ENCODE assay signal across 1 cellular context in the genomic region with DNA sequence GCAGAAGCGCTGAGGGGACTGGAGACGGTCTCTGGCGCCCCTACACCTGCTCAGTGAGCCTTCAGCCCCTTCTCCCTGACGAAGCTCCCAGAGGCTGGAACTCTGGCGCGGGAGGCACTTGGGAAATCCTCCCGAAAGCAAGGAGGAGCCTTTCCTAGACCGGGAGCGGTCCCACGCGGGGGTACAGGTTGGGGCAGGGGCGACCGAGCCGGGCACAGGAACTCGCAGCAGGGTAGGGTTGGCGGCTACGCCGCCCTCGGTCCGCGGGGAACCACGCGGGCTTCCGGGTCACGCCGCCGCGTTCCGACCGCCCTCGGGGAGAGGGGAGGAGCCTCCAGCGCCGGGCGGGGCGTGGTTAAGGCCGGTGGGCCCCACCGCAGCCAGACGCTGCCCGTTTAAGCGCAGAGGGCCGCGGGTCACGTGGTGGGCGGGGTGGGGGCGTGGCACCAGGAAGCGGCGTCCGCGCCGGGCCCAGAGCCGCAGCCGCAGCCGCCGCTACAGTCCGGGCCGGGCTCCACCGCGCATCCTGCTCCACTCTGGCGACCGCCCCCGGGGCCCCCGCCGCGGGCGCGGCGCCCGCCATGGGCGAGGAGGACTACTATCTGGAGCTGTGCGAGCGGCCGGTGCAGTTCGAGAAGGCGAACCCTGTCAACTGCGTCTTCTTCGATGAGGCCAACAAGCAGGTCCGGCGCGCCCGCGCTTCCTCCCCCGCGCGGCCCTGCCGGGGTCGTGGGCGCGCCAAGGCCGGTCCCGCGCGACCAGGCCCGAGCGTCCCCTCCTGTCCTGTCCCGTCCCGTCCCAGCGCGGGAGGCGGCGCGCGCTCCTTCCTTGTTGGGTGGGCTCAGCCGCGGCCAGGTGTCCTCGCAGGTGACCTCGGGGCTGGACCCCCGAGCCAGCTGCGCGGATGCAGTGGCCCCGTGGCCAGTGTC.
TF ChIP-seq lines count a peak whose summit lies in the region.

Gene RMC1, plus strand, starts transcription at position 474 of the 929 bp plus-strand sequence. Its CDS starts 108 bp downstream, at position 582.

TF ChIP-seq in K562, 482 proteins besides CTCF, POLR2A, EP300 and RAD21 (continued from another document):
- TF ChIP-seq, protein P1, sequence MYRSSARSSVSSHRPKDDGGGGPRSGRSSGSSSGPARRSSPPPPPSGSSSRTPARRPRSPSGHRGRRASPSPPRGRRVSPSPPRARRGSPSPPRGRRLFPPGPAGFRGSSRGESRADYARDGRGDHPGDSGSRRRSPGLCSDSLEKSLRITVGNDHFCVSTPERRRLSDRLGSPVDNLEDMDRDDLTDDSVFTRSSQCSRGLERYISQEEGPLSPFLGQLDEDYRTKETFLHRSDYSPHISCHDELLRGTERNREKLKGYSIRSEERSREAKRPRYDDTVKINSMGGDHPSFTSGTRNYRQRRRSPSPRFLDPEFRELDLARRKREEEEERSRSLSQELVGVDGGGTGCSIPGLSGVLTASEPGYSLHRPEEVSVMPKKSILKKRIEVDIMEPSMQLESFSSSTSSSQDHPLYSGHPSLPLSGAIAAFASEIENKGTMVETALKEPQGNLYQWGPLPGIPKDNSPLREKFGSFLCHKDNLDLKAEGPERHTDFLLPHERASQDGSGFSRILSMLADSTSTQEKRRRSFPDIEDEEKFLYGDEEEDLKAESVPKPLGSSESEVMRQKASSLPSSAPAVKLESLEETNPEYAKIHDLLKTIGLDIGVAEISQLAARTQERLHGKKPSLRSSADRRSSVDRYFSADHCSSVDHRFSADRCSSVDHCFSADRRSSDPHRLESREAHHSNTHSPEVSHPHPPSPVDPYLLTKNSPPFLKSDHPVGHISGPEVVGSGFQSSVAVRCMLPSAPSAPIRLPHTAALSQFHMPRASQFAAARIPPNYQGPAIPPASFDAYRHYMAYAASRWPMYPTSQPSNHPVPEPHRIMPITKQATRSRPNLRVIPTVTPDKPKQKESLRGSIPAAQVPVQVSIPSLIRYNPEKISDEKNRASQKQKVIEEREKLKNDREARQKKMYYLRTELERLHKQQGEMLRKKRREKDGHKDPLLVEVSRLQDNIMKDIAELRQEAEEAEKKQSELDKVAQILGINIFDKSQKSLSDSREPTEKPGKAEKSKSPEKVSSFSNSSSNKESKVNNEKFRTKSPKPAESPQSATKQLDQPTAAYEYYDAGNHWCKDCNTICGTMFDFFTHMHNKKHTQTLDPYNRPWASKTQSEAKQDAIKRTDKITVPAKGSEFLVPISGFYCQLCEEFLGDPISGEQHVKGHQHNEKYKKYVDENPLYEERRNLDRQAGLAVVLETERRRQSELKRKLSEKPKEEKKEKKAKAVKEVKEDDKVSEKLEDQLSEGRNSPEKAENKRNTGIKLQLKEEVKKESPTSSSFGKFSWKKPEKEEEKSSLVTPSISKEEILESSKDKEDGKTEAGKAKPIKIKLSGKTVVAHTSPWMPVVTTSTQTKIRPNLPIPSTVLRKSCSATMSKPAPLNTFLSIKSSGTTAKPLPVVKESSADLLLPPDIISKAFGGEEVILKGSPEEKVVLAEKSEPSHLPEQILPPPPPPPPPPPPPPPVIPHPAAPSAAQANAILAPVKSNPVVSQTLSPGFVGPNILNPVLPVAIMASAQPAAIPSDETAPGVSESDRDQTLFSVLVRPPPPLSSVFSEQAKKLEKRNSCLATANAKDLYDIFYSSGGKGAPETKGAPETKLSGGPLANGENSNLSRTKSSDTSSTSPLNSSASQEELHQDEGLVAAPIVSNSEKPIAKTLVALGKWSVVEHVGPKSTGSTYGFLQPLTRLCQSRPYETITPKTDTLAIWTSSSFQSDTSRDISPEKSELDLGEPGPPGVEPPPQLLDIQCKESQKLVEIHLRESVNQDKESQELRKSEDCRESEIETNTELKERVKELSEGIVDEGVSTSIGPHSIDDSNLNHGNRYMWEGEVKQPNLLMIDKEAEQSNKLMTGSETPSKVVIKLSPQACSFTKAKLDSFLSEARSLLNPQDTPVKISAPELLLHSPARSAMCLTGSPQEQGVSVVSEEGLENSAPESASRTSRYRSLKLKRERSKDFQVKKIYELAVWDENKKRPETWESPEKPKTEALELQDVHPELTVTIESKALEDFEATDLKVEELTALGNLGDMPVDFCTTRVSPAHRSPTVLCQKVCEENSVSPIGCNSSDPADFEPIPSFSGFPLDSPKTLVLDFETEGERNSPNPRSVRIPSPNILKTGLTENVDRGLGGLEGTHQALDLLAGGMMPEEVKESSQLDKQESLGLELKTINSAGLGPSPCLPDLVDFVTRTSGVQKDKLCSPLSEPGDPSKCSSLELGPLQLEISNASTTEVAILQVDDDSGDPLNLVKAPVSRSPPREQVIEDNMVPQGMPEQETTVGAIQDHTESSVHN (IDR thresholded peaks at IDR 0.05; ENCODE audit: borderline replicate concordance in 1 of 2, low read depth in 1 of 2) = no peak
- peak; percentile 78 for TF ChIP-seq ZNF511 (CRISPR knock-in tag; IDR thresholded peaks at IDR 0.05)
- peak; percentile 65; the same call in 1 of the 2 replicates for TF ChIP-seq RNF2 (IDR thresholded peaks at IDR 0.05)
- peak; percentile 75 for TF ChIP-seq FOXM1 (IDR thresholded peaks at IDR 0.05; ENCODE audit: low read depth)
- TF ChIP-seq FOXM1 (CRISPR knock-in tag; IDR thresholded peaks at IDR 0.05; ENCODE audit: low read depth) = no peak; the same call in 1 of the 2 replicates
- no peak for TF ChIP-seq ZNF764 (CRISPR knock-in tag; IDR thresholded peaks at IDR 0.05; ENCODE audit: low read depth)
- no peak for TF ChIP-seq POU5F1 (IDR thresholded peaks at IDR 0.05; ENCODE audit: borderline replicate concordance, low read depth, low read length, partially characterized antibody)
- TF ChIP-seq NFRKB (IDR thresholded peaks at IDR 0.05; ENCODE audit: low read depth) = no peak
- TF ChIP-seq RBFOX2 (IDR thresholded peaks at IDR 0.05; ENCODE audit: low read depth, low read length) = peak; percentile 98
